Comparison of ENCODE assay signal across 23 cellular contexts in genomic region chr10:100687143-100687953, GRCh38. TPM values are rescaled to one million over a fixed set of nuclear protein-coding genes. Genes with fewer than 3 reads are reported as not detected.
DNase-seq lines count a peak whose midpoint lies in the region; ATAC-seq and TF ChIP-seq lines count a peak whose summit lies in the region.
"Had no signal": no experiment of that assay in that cellular context is flagged by ENCODE, and none has a peak within 500 bp of the region (broad histone marks: within the 10 kb centered on the region; RNA-seq: fewer than 3 reads in every experiment).

No MANE protein-coding gene starts in this region.

- no peak overlapping the region for H3K4me3 ChIP-seq in DND-41 (ENCODE audit: low read depth in 1 of 2, low read length in 2 of 2)
- H3K4me3 ChIP-seq in hepatocyte = no peak overlapping the region

- H3K9ac ChIP-seq in DND-41 (ENCODE audit: low read depth, low read length) = no peak overlapping the region

- no peaks in the 10 kb centered on the region for H3K36me3 Mint-ChIP-seq in nephron progenitor cell (ENCODE audit: low read depth)
- H3K36me3 Mint-ChIP-seq: T-cell had no signal

- no peak for TF ChIP-seq CTCF in DND-41 (IDR thresholded peaks at IDR 0.05; ENCODE audit: borderline replicate concordance, extremely low read depth, low read length, poor library complexity, severe bottlenecking)
- TF ChIP-seq CTCF in nephron progenitor cell (IDR thresholded peaks at IDR 0.05) = no peak
- no peak for TF ChIP-seq CTCF in hepatocyte (IDR thresholded peaks at IDR 0.05; ENCODE audit: poor library complexity)

- H3K4me3 Mint-ChIP-seq in nephron progenitor cell = peak overlapping the region; percentile 72
- H3K4me3 Mint-ChIP-seq: B cell; CD4-positive, alpha-beta T cell; T-cell had no signal

- no peaks in the 10 kb centered on the region for H3K9me2 ChIP-seq in hepatocyte (replicated peaks; ENCODE audit: insufficient read depth)

- H3K79me2 ChIP-seq in DND-41 (ENCODE audit: insufficient read depth, low read length) (no peaks in the 10 kb centered on the region), hepatocyte (no peaks in the 10 kb centered on the region)

- H3K9me3 ChIP-seq in DND-41 (ENCODE audit: insufficient read depth, low read length, severe bottlenecking) = no peaks in the 10 kb centered on the region
- no peaks in the 10 kb centered on the region for H3K9me3 ChIP-seq in hepatocyte (ENCODE audit: low read depth)
- H3K9me3 ChIP-seq: Caco-2 had no signal

- H3K27ac Mint-ChIP-seq in nephron progenitor cell = no peak overlapping the region
- H3K27ac Mint-ChIP-seq: B cell; CD4-positive, alpha-beta T cell; T-cell had no signal

- H3K27me3 Mint-ChIP-seq in nephron progenitor cell (ENCODE audit: low read depth, poor library complexity) = peaks cover 16% of the 10 kb centered on the region

- H3K4me1 ChIP-seq in DND-41 (ENCODE audit: insufficient read depth, low read length) = peaks cover 15% of the 10 kb centered on the region
- H3K4me1 ChIP-seq in hepatocyte (ENCODE audit: insufficient read depth) = no peaks in the 10 kb centered on the region
- H3K4me1 ChIP-seq: Caco-2 had no signal

- H3K4me1 Mint-ChIP-seq in nephron progenitor cell = peaks cover 72% of the 10 kb centered on the region
- H3K4me1 Mint-ChIP-seq: B cell had no signal

- H3K27me3 ChIP-seq in DND-41 (ENCODE audit: insufficient read depth, low read length, poor library complexity) = peaks cover 45% of the 10 kb centered on the region
- H3K27me3 ChIP-seq in hepatocyte = peaks cover 90% of the 10 kb centered on the region

- H2AFZ ChIP-seq in DND-41 (ENCODE audit: low read depth, low read length) (no peak overlapping the region), hepatocyte (no peak overlapping the region)

- WGBS in hepatocyte (ENCODE audit: low lambda C conversion rate, missing lambda C conversion rate) = 32% methylated on average over 27 of the region's 27 CpGs

- no peak overlapping the region for H3K27ac ChIP-seq in DND-41 (ENCODE audit: low read length)
- H3K27ac ChIP-seq in hepatocyte = no peak overlapping the region

- no peaks in the 10 kb centered on the region for H3K9me3 Mint-ChIP-seq in nephron progenitor cell
- H3K9me3 Mint-ChIP-seq: CD4-positive, alpha-beta T cell; T-cell had no signal

- H4K20me1 ChIP-seq in DND-41 (ENCODE audit: insufficient read depth, low read length) (peaks cover 16% of the 10 kb centered on the region), hepatocyte (ENCODE audit: insufficient read depth, poor library complexity, severe bottlenecking) (no peaks in the 10 kb centered on the region)

- H3K36me3 ChIP-seq in DND-41 (ENCODE audit: insufficient read depth, low read length) (no peaks in the 10 kb centered on the region), hepatocyte (replicated peaks; ENCODE audit: insufficient read depth, low read depth) (no peaks in the 10 kb centered on the region)

- no peak overlapping the region for H3K4me2 ChIP-seq in DND-41 (ENCODE audit: insufficient read depth, low read length)
- H3K4me2 ChIP-seq in hepatocyte = no peak overlapping the region

- peak; percentile 1 for DNase-seq in NCI-H748 (lab: John Stamatoyannopoulos, UW; ENCODE audit: unreplicated experiment)
- no peak for DNase-seq in NCI-H748 treated with DMSO at 0.1 percent for 48 hours (lab: John Stamatoyannopoulos, UW)
- DNase-seq in DND-41 = peak; percentile 16
- DNase-seq in NCI-H526 treated with DMSO at 0.1 percent for 48 hours (lab: John Stamatoyannopoulos, UW) = peak; percentile 61
- DNase-seq in nephron progenitor cell = peak; percentile 56
- no peak for DNase-seq in hepatocyte (ENCODE audit: low spot score)
- DNase-seq in activated gamma-delta T cell (lab: John Stamatoyannopoulos, UW) = no peak
- DNase-seq: Caco-2; CD4-positive, alpha-beta T cell; DMS 273 treated with DMSO at 0.1 percent for 48 hours; GOT3; Karpas-422; NCI-H1694; NCI-H2081 treated with DMSO at 0.1 percent for 48 hours; NCI-H226; NCI-H510A treated with DMSO at 0.1 percent for 48 hours; NK-92 treated with Interleukin-12 subunit alpha and Interleukin-12 subunit beta, amount 100 ng/mL, for 24 hours; SIG-M5; T-cell had no signal

- peak; percentile 49; the same call in 2 of the 3 replicates for ATAC-seq in DND-41 (ENCODE audit: insufficient read depth, low read depth)
- ATAC-seq in HG02642 (IDR thresholded peaks at IDR 0.05; ENCODE audit: poor library complexity, unreplicated experiment) = no peak
- ATAC-seq: T-cell had no signal

RNA-seq across cellular contexts. Expression of gene PAX2, which starts 58.0 kb away (rescaled TPM):
- not detected in 2 replicates for total RNA-seq in hepatocyte
- polyA plus RNA-seq in hepatocyte = not detected in 2 replicates
- total RNA-seq: B cell; CD4-positive, alpha-beta T cell; Daoy; MCF 10A; T-cell had no signal

Comparison
In these comparisons a context has a peak if more than half of its experiments do, and no peak if none do; other contexts are left out.
1. DNase-seq: peak in NCI-H748 (single experiment), DND-41 (single experiment), NCI-H526 treated with DMSO at 0.1 percent for 48 hours (single experiment) and nephron progenitor cell (single experiment); none in NCI-H748 treated with DMSO at 0.1 percent for 48 hours (single experiment), hepatocyte (single experiment) and activated gamma-delta T cell (single experiment).